In the genomic region with DNA sequence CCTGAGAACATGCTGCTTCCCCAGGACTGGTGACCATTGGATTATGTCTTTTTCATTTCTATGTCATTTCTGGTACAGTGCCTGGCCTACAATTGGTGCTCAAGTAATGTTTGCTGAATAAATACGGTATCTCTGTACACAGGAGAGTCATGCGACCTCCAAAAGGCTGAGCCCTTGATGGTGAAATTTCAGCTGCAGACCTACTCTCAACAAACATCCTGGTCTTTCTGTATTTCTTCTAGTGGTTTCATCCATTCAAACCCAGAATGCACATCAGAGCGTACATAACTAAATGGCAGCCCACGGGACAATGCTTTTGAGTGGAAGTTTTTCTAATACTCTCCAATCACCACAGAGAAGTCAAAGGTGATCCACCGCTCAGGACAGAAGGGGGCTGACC, we compare ENCODE assay signal across 2 cellular contexts.
TF ChIP-seq lines count a peak whose summit lies in the region.

No MANE protein-coding gene starts in this region.

TF ChIP-seq in HepG2, 621 proteins besides CTCF, POLR2A, EP300 and RAD21 (continued from another document):
- TF ChIP-seq, protein P1, sequence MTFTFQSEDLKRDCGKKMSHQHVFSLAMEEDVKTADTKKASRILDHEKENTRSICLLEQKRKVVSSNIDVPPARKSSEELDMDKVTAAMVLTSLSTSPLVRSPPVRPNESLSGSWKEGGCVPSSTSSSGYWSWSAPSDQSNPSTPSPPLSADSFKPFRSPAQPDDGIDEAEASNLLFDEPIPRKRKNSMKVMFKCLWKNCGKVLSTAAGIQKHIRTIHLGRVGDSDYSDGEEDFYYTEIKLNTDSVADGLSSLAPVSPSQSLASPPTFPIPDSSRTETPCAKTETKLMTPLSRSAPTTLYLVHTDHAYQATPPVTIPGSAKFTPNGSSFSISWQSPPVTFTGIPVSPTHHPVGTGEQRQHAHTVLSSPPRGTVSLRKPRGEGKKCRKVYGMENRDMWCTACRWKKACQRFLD (CRISPR knock-in tag; IDR thresholded peaks at IDR 0.05; ENCODE audit: borderline replicate concordance) = no peak
- TF ChIP-seq JUNB (CRISPR knock-in tag; IDR thresholded peaks at IDR 0.05; ENCODE audit: borderline replicate concordance) (no peak), ELF3 (CRISPR knock-in tag; IDR thresholded peaks at IDR 0.05) (no peak), ZKSCAN8 (CRISPR knock-in tag; IDR thresholded peaks at IDR 0.05; ENCODE audit: borderline replicate concordance) (0 out of 2 replicates have a peak, but pooled peaks have one; percentile 44), GZF1 (CRISPR knock-in tag; IDR thresholded peaks at IDR 0.05) (0 out of 2 replicates have a peak, but pooled peaks have one; percentile 60), CBFB (CRISPR knock-in tag; IDR thresholded peaks at IDR 0.05) (no peak), TERF1 (CRISPR knock-in tag; IDR thresholded peaks at IDR 0.05) (no peak)
TF ChIP-seq in HepG2: peak in this region for 2.

TF ChIP-seq in K562, 482 proteins besides CTCF, POLR2A, EP300 and RAD21 (continued from another document):
- TF ChIP-seq E2F6 (IDR thresholded peaks at IDR 0.05; ENCODE audit: borderline replicate concordance in 1 of 2, extremely low read depth in 1 of 2, insufficient read depth in 1 of 2, insufficient read length in 1 of 2, low read depth in 1 of 2, low read length in 1 of 2, poor library complexity in 1 of 2, severe bottlenecking in 1 of 2) = no peak
